In genomic region chr10:369441-370221, GRCh38 we compare ENCODE assay signal across 15 cellular contexts.
DNase-seq lines count a peak whose midpoint lies in the region; ATAC-seq, FAIRE-seq and TF ChIP-seq lines count a peak whose summit lies in the region.
"Had no signal": no experiment of that assay in that cellular context is flagged by ENCODE, and none has a peak within 500 bp of the region (broad histone marks: within the 10 kb centered on the region; RNA-seq: fewer than 3 reads in every experiment).

No MANE protein-coding gene starts in this region.

- H3K36me3 ChIP-seq in SJSA1 = peaks cover 58% of the 10 kb centered on the region

- peaks cover 47% of the 10 kb centered on the region for H3K4me1 ChIP-seq in SJSA1 (replicated peaks)

- H3K4me1 Mint-ChIP-seq in neural crest cell = peaks cover 23% of the 10 kb centered on the region
- H3K4me1 Mint-ChIP-seq: central memory CD8-positive, alpha-beta T cell had no signal

- H3K27ac Mint-ChIP-seq in neural crest cell (ENCODE audit: unreplicated experiment) = peak overlapping the region; percentile 84
- H3K27ac Mint-ChIP-seq: memory B cell had no signal

- H3K9me3 ChIP-seq in SJSA1 (replicated peaks) = no peaks in the 10 kb centered on the region

- H3K27ac ChIP-seq in SJSA1 = peak overlapping the region; percentile 55

- H3K4me3 Mint-ChIP-seq in neural crest cell = no peak overlapping the region
- H3K4me3 Mint-ChIP-seq: central memory CD8-positive, alpha-beta T cell; memory B cell had no signal

- peak; percentile 74 for DNase-seq in A172 (ENCODE audit: low spot score)
- DNase-seq in SJSA1 (ENCODE audit: low read depth in 1 of 2, low spot score in 2 of 2) = peak in 1 of 2 experiments; percentile 34
- DNase-seq in fibroblast of mammary gland (ENCODE audit: low read depth) = peak; percentile 64
- DNase-seq in neural crest cell (ENCODE audit: low read depth, low spot score) = no peak
- DNase-seq in HUDEP-2 (lab: John Stamatoyannopoulos, UW; ENCODE audit: unreplicated experiment in 76 of 76) = no peak
- DNase-seq in GM19239 (ENCODE audit: insufficient read length, low spot score) = no peak
- no peak for DNase-seq in stimulated activated naive CD8-positive, alpha-beta T cell treated with anti-CD3 and anti-CD28 coated beads, Interleukin-15, Interleukin-2, amounts not matched to agents 100 U/mL and 50 U/mL, for 24 hours
- DNase-seq in SW480 (ENCODE audit: low spot score) = no peak
- DNase-seq: AML-193, NCI-H1417 treated with DMSO at 0.1 percent for 48 hours, NCI-H526 treated with DMSO at 0.1 percent for 48 hours, right cardiac atrium had no signal

- H3K27me3 Mint-ChIP-seq in neural crest cell (ENCODE audit: low read depth) = no peaks in the 10 kb centered on the region
- H3K27me3 Mint-ChIP-seq: central memory CD8-positive, alpha-beta T cell had no signal

- H3K9me3 Mint-ChIP-seq in neural crest cell = no peaks in the 10 kb centered on the region
- H3K9me3 Mint-ChIP-seq: central memory CD8-positive, alpha-beta T cell; memory B cell had no signal

- FAIRE-seq in GM19239 (lab: Jason Lieb, UNC) = no peak

- H3K4me3 ChIP-seq in SJSA1 (no peak overlapping the region), fibroblast of mammary gland (ENCODE audit: control insufficient read depth, low read depth, low read length) (no peak overlapping the region)

- ATAC-seq in stimulated activated naive CD8-positive, alpha-beta T cell treated with anti-CD3 and anti-CD28 coated beads, Interleukin-15, Interleukin-2, amounts not matched to agents 100 U/mL and 50 U/mL, for 24 hours = no peak
- ATAC-seq: HCT116 had no signal

- no peaks in the 10 kb centered on the region for H3K27me3 ChIP-seq in SJSA1 (replicated peaks)

- peaks cover 7% of the 10 kb centered on the region for H3K36me3 Mint-ChIP-seq in neural crest cell (ENCODE audit: low read depth)
- H3K36me3 Mint-ChIP-seq: memory B cell had no signal

- TF ChIP-seq CTCF in fibroblast of mammary gland (conservative IDR thresholded peaks at IDR 0.05; ENCODE audit: control insufficient read depth, insufficient read depth, low read depth, low read length) (no peak), neural crest cell (conservative IDR thresholded peaks at IDR 0.05) (no peak)

Comparison
In these comparisons a context has a peak if more than half of its experiments do, and no peak if none do; other contexts are left out.
1. DNase-seq: peak in A172 (single experiment) and fibroblast of mammary gland (single experiment); none in neural crest cell (single experiment), HUDEP-2 (0 of 76), GM19239 (single experiment), stimulated activated naive CD8-positive, alpha-beta T cell treated with anti-CD3 and anti-CD28 coated beads, Interleukin-15, Interleukin-2, amounts not matched to agents 100 U/mL and 50 U/mL, for 24 hours (single experiment) and SW480 (single experiment).